In genomic region chr15:68191555-68191954, GRCh38 we compare ENCODE assay signal across 32 cellular contexts. TPM values are rescaled to one million over a fixed set of nuclear protein-coding genes. Genes with fewer than 3 reads are reported as not detected.
DNase-seq lines count a peak whose midpoint lies in the region; ATAC-seq, FAIRE-seq and TF ChIP-seq lines count a peak whose summit lies in the region.
"Had no signal": no experiment of that assay in that cellular context is flagged by ENCODE, and none has a peak within 500 bp of the region (broad histone marks: within the 10 kb centered on the region; RNA-seq: fewer than 3 reads in every experiment).

No MANE protein-coding gene starts in this region.

- H3K9me3 ChIP-seq in HepG2 (ENCODE audit: low read length) (no peaks in the 10 kb centered on the region), right lobe of liver (no peaks in the 10 kb centered on the region), T-helper 17 cell (ENCODE audit: control insufficient read depth, low read length, poor library complexity, severe bottlenecking) (no peaks in the 10 kb centered on the region), iPS-18a (ENCODE audit: control insufficient read depth, low read depth, low read length) (no peaks in the 10 kb centered on the region)
- H3K9me3 ChIP-seq: left ventricle myocardium inferior, stomach, tibial nerve had no signal

- CTCF ChIA-PET in HepG2 (lab: Yijun Ruan, JAX; ENCODE audit: low intra/inter-chr PET ratio, low total read pairs), result no interaction called here

- WGBS in HepG2 (ENCODE audit: low lambda C conversion rate), result 80% methylated on average over 3 of the region's 3 CpGs
- 68% methylated on average over 3 of the region's 3 CpGs for WGBS in right lobe of liver (ENCODE audit: insufficient coverage, low coverage, low lambda C conversion rate, missing lambda C conversion rate)

- peaks cover 11 to 22% of the 10 kb centered on the region in 2 experiments; a peak in 3 of 5 replicates for H3K36me3 ChIP-seq in HepG2 (replicated peaks in 1 of 2; ENCODE audit: control insufficient read depth in 1 of 2, insufficient read depth in 2 of 2, low read length in 2 of 2)
- H3K36me3 ChIP-seq in right lobe of liver, result peaks cover 0 to 10% (median 3%) of the 10 kb centered on the region in 4 donors
- H3K36me3 ChIP-seq in iPS-18a (ENCODE audit: control insufficient read depth, low read depth, low read length), result peaks cover 29% of the 10 kb centered on the region

- H3K4me3 ChIP-seq in HepG2 (replicated peaks in 1 of 3; ENCODE audit: insufficient read depth in 1 of 3, low read depth in 2 of 3, low read length in 3 of 3) (no peak overlapping the region), right lobe of liver (no peak overlapping the region), iPS-18a (ENCODE audit: low read length) (no peak overlapping the region)
- H3K4me3 ChIP-seq: left ventricle myocardium inferior, stomach, tibial nerve had no signal

- peaks cover 6% of the 10 kb centered on the region for H3K4me1 Mint-ChIP-seq in T-helper 17 cell

- H2AFZ ChIP-seq in HepG2 (ENCODE audit: low read length), result no peak overlapping the region

- TF ChIP-seq EP300 in HepG2 (IDR thresholded peaks at IDR 0.05; ENCODE audit: low read depth in 2 of 2, low read length in 2 of 2) (no peak), HepG2 (CRISPR knock-in tag; IDR thresholded peaks at IDR 0.05; ENCODE audit: borderline replicate concordance) (no peak)

- POLR2A ChIA-PET in HepG2 (lab: Yijun Ruan, JAX), result no interaction called here

- no peak for TF ChIP-seq CTCF in HepG2 (CRISPR knock-in tag; IDR thresholded peaks at IDR 0.05)
- no peak for TF ChIP-seq CTCF in right lobe of liver (IDR thresholded peaks at IDR 0.05)
- TF ChIP-seq CTCF in GM13976 (IDR thresholded peaks at IDR 0.05; ENCODE audit: borderline replicate concordance, control extremely low read depth, extremely low read depth, insufficient read depth, missing control alignments), result no peak

- intact Hi-C loops in HepG2 (cut with micrococcal nuclease; ENCODE audit: unreplicated experiment), result no loop called here
- intact Hi-C loops in right lobe of liver (cut with DNase I), result no loop called here

- H3K9ac ChIP-seq in HepG2 (ENCODE audit: insufficient read depth, low read depth, low read length), result no peak overlapping the region
- peak overlapping the region; percentile 1 for H3K9ac ChIP-seq in iPS-18a (ENCODE audit: low read length)

- no peak for TF ChIP-seq RAD21 in HepG2 (CRISPR knock-in tag; IDR thresholded peaks at IDR 0.05)

- peak overlapping the region; percentile 49 for H3K27ac Mint-ChIP-seq in T-helper 17 cell
- H3K27ac Mint-ChIP-seq: activated CD4-positive, alpha-beta memory T cell treated with anti-CD3 and anti-CD28 coated beads, Interleukin-2, amount 10 ng/mL, durations not matched to agents 7 days and 5 days; activated naive CD8-positive, alpha-beta T cell treated with anti-CD3 and anti-CD28 coated beads for 36 hours; dendritic cell treated with granulocyte-macrophage colony-stimulating factor and Interleukin-4, amounts not matched to agents 40 ng/mL and 50 ng/mL, for 4 days had no signal

- H3K4me2 ChIP-seq in HepG2 (ENCODE audit: low read depth, low read length), result no peak overlapping the region

- H3K27me3 ChIP-seq in HepG2 (ENCODE audit: control insufficient read depth in 1 of 2, insufficient read depth in 2 of 2, low read length in 2 of 2) (no peaks in the 10 kb centered on the region), right lobe of liver (no peaks in the 10 kb centered on the region), iPS-18a (ENCODE audit: control insufficient read depth, insufficient read depth, low read length) (no peaks in the 10 kb centered on the region)
- H3K27me3 ChIP-seq: stomach, tibial nerve had no signal

- no peaks in the 10 kb centered on the region for H3K79me2 ChIP-seq in HepG2 (ENCODE audit: insufficient read depth, low read length)

- TF ChIP-seq POLR2A in HepG2 (IDR thresholded peaks at IDR 0.05; ENCODE audit: insufficient read depth in 1 of 2, low read depth in 2 of 2, low read length in 2 of 2) (no peak), right lobe of liver (IDR thresholded peaks at IDR 0.05) (no peak)

- peaks cover 11% of the 10 kb centered on the region for H3K36me3 Mint-ChIP-seq in T-helper 17 cell (ENCODE audit: low read depth)

- DNase-seq in HepG2 (ENCODE audit: low spot score) (no peak), right lobe of liver (no peak), T-helper 17 cell (no peak), GM13976 (ENCODE audit: low spot score) (no peak), GM19238 (ENCODE audit: insufficient read length, low spot score) (no peak), COR-L47 (lab: John Stamatoyannopoulos, UW) (no peak), NCI-H2196 treated with DMSO at 0.1 percent for 48 hours (lab: John Stamatoyannopoulos, UW; ENCODE audit: unreplicated experiment) (no peak)
- DNase-seq: activated CD4-positive, alpha-beta memory T cell treated with anti-CD3 and anti-CD28 coated beads, Interleukin-2, amount 10 ng/mL, durations not matched to agents 7 days and 5 days; activated effector memory CD4-positive, alpha-beta T cell treated with Interleukin-2 at 50 U/mL for 16 hours; activated naive CD8-positive, alpha-beta T cell treated with anti-CD3 and anti-CD28 coated beads for 36 hours; AML-193; CD4-positive, alpha-beta T cell; hypothalamus; left ventricle myocardium inferior; naive thymus-derived CD4-positive, alpha-beta T cell; NCI-H2081; NCI-H345; NCI-H748 treated with DMSO at 0.1 percent for 48 hours; SHP77; small intestine; stimulated activated CD4-positive, alpha-beta T cell treated with anti-CD3 and anti-CD28 coated beads, Interleukin-1b, Interleukin-23, amount 100 ng/mL, for 48 hours; stimulated activated CD8-positive, alpha-beta memory T cell treated with anti-CD3 and anti-CD28 coated beads, Interleukin-4, amount 100 ng/mL, for 48 hours; stomach had no signal

- H3K4me1 ChIP-seq in HepG2 (ENCODE audit: insufficient read depth, low read length), result peaks cover 13% of the 10 kb centered on the region
- peaks cover 0 to 23% (median 7%) of the 10 kb centered on the region in 4 donors for H3K4me1 ChIP-seq in right lobe of liver
- H3K4me1 ChIP-seq in iPS-18a (ENCODE audit: control insufficient read depth, low read depth, low read length), result peaks cover 7% of the 10 kb centered on the region

- in situ Hi-C loops in HepG2 (cut with HindIII; ENCODE audit: extremely low pct_ligation_motif_present, low pct_unique_long_range_greater_than_20kb), result no loop called here
- in situ Hi-C loops in GM13976 (cut with MboI; ENCODE audit: low sequenced_read_pairs, unreplicated experiment), result no loop called here

- no TSS peak for BruUV-seq in HepG2 (replicated peaks; lab: Mats Ljungman, UMichigan)

- no peak overlapping the region for H3K4me3 Mint-ChIP-seq in T-helper 17 cell
- H3K4me3 Mint-ChIP-seq: activated CD4-positive, alpha-beta memory T cell treated with anti-CD3 and anti-CD28 coated beads, Interleukin-2, amount 10 ng/mL, durations not matched to agents 7 days and 5 days; activated naive CD8-positive, alpha-beta T cell treated with anti-CD3 and anti-CD28 coated beads for 36 hours; CD4-positive, alpha-beta T cell; central memory CD8-positive, alpha-beta T cell; dendritic cell treated with granulocyte-macrophage colony-stimulating factor and Interleukin-4, amounts not matched to agents 40 ng/mL and 50 ng/mL, for 4 days; naive thymus-derived CD4-positive, alpha-beta T cell had no signal

- H4K20me1 ChIP-seq in HepG2 (ENCODE audit: insufficient read depth, low read length), result no peaks in the 10 kb centered on the region

- no peaks in the 10 kb centered on the region for H3K27me3 Mint-ChIP-seq in T-helper 17 cell
- H3K27me3 Mint-ChIP-seq: activated CD4-positive, alpha-beta memory T cell treated with anti-CD3 and anti-CD28 coated beads, Interleukin-2, amount 10 ng/mL, durations not matched to agents 7 days and 5 days; activated naive CD8-positive, alpha-beta T cell treated with anti-CD3 and anti-CD28 coated beads for 36 hours; CD4-positive, alpha-beta T cell; central memory CD8-positive, alpha-beta T cell; dendritic cell treated with granulocyte-macrophage colony-stimulating factor and Interleukin-4, amounts not matched to agents 40 ng/mL and 50 ng/mL, for 4 days; naive thymus-derived CD4-positive, alpha-beta T cell had no signal

- no peak for FAIRE-seq in HepG2 (lab: Jason Lieb, UNC)
- FAIRE-seq: A204.1, frontal cortex, H54, small intestine had no signal

- no peak for ATAC-seq in HepG2
- ATAC-seq in right lobe of liver, result no peak
- no peak for ATAC-seq in T-helper 17 cell
- ATAC-seq: activated CD4-positive, CD25-positive, alpha-beta regulatory T cell treated with anti-CD3 and anti-CD28 coated beads, Interleukin-2, amount 50 U/mL, for 24 hours; naive thymus-derived CD4-positive, alpha-beta T cell; Panc1 had no signal

- no peak overlapping the region for H3K27ac ChIP-seq in HepG2 (ENCODE audit: extremely low read length, insufficient read depth, low read length)
- no peak overlapping the region for H3K27ac ChIP-seq in right lobe of liver
- no peak overlapping the region for H3K27ac ChIP-seq in iPS-18a (ENCODE audit: low read length)
- H3K27ac ChIP-seq: tibial nerve had no signal

RNA-seq across cellular contexts. Expression of gene CALML4, which starts 13.6 kb away (rescaled TPM):
- 6.5 and 8.7 TPM in 2 replicates for total RNA-seq in HepG2 (2016; rRNA removed; fragmentation: Illumina TruSeq; extraction: Trizol)
- 4.5 and 5.7 TPM in 2 replicates for total RNA-seq in HepG2 (2016; cell fraction: cytosol; rRNA removed; fragmentation: Illumina TruSeq; extraction: Trizol; ENCODE audit: low read depth)
- 7.8 and 8.1 TPM in 2 replicates for total RNA-seq in HepG2 (2016; cell fraction: insoluble cytoplasmic fraction; rRNA removed; fragmentation: Illumina TruSeq; extraction: Trizol)
- total RNA-seq in HepG2 (2016; cell fraction: membrane; rRNA removed; fragmentation: Illumina TruSeq; extraction: Trizol), result 6.1 and 7.2 TPM in 2 replicates
- total RNA-seq in HepG2 (2016; cell fraction: nucleus; rRNA removed; fragmentation: Illumina TruSeq; extraction: Trizol), result 5.2 and 8.4 TPM in 2 replicates
- polyA plus RNA-seq in HepG2 (2011; rRNA removed), result 3.1 and 3.6 TPM in 2 replicates
- polyA plus RNA-seq in HepG2 (2011; cell fraction: cytosol; rRNA removed), result 1.9 TPM in 2 replicates
- polyA plus RNA-seq in HepG2 (2011; cell fraction: nucleus; rRNA removed), result 5.0 and 6.7 TPM in 2 replicates
- 5.3 and 5.6 TPM in 2 replicates for polyA plus RNA-seq in HepG2 (2012)
- 10.2 and 15.8 TPM in 2 replicates for polyA plus RNA-seq in HepG2 (2016; cell fraction: cytosol; fragmentation: Illumina TruSeq; extraction: Trizol; ENCODE audit: low read depth)
- polyA plus RNA-seq in HepG2 (2016; cell fraction: insoluble cytoplasmic fraction; fragmentation: Illumina TruSeq; extraction: Trizol; ENCODE audit: low read depth), result 13.4 and 15.5 TPM in 2 replicates
- polyA plus RNA-seq in HepG2 (2016; cell fraction: membrane; fragmentation: Illumina TruSeq; extraction: Trizol; ENCODE audit: low read depth), result 10.9 and 14.1 TPM in 2 replicates
- 27.8 and 31.7 TPM in 2 replicates for polyA plus RNA-seq in HepG2 (2016; cell fraction: nucleus; fragmentation: Illumina TruSeq; extraction: Trizol; ENCODE audit: insufficient read depth, low read depth)
- 1.6 and 5.3 TPM in 2 replicates for polyA minus RNA-seq in HepG2 (2011; rRNA and poly(A)+ RNA removed; ENCODE audit: low replicate concordance)
- polyA minus RNA-seq in HepG2 (2011; cell fraction: cytosol; rRNA and poly(A)+ RNA removed), result 0.20 and 0.62 TPM in 2 replicates
- polyA minus RNA-seq in HepG2 (2011; cell fraction: nucleus; rRNA and poly(A)+ RNA removed), result 4.9 and 5.2 TPM in 2 replicates
- total RNA-seq in right lobe of liver, result 1 to 10 TPM; 3.3 to 9.8 (median 6.1) TPM
- total RNA-seq in T-helper 17 cell, result 1 to 10 TPM; 2.4 to 2.6 TPM

RNA-seq across cellular contexts. Expression of gene CLN6, which starts 38.0 kb away (rescaled TPM):
- 11.1 and 27.1 TPM in 2 replicates for total RNA-seq in HepG2 (2016; rRNA removed; fragmentation: Illumina TruSeq; extraction: Trizol)
- total RNA-seq in HepG2 (2016; cell fraction: cytosol; rRNA removed; fragmentation: Illumina TruSeq; extraction: Trizol; ENCODE audit: low read depth), result 8.6 and 9.6 TPM in 2 replicates
- total RNA-seq in HepG2 (2016; cell fraction: insoluble cytoplasmic fraction; rRNA removed; fragmentation: Illumina TruSeq; extraction: Trizol), result 11.8 and 24.4 TPM in 2 replicates
- total RNA-seq in HepG2 (2016; cell fraction: membrane; rRNA removed; fragmentation: Illumina TruSeq; extraction: Trizol), result 21.8 and 24.8 TPM in 2 replicates
- total RNA-seq in HepG2 (2016; cell fraction: nucleus; rRNA removed; fragmentation: Illumina TruSeq; extraction: Trizol), result 26.2 and 36.2 TPM in 2 replicates
- 24.9 and 26.6 TPM in 2 replicates for polyA plus RNA-seq in HepG2 (2011; rRNA removed)
- 16.8 and 20.7 TPM in 2 replicates for polyA plus RNA-seq in HepG2 (2011; cell fraction: cytosol; rRNA removed)
- polyA plus RNA-seq in HepG2 (2011; cell fraction: nucleus; rRNA removed), result 31.9 and 38.5 TPM in 2 replicates
- polyA plus RNA-seq in HepG2 (2012), result 11.0 and 11.8 TPM in 2 replicates
- 12.8 and 17.1 TPM in 2 replicates for polyA plus RNA-seq in HepG2 (2016; cell fraction: cytosol; fragmentation: Illumina TruSeq; extraction: Trizol; ENCODE audit: low read depth)
- 18.2 and 20.3 TPM in 2 replicates for polyA plus RNA-seq in HepG2 (2016; cell fraction: insoluble cytoplasmic fraction; fragmentation: Illumina TruSeq; extraction: Trizol; ENCODE audit: low read depth)
- 26.1 and 27.9 TPM in 2 replicates for polyA plus RNA-seq in HepG2 (2016; cell fraction: membrane; fragmentation: Illumina TruSeq; extraction: Trizol; ENCODE audit: low read depth)
- polyA plus RNA-seq in HepG2 (2016; cell fraction: nucleus; fragmentation: Illumina TruSeq; extraction: Trizol; ENCODE audit: insufficient read depth, low read depth), result 66.1 and 79.6 TPM in 2 replicates
- 97.2 and 431 TPM in 2 replicates for polyA minus RNA-seq in HepG2 (2011; rRNA and poly(A)+ RNA removed; ENCODE audit: low replicate concordance)
- polyA minus RNA-seq in HepG2 (2011; cell fraction: cytosol; rRNA and poly(A)+ RNA removed), result 10.3 and 11.8 TPM in 2 replicates
- polyA minus RNA-seq in HepG2 (2011; cell fraction: nucleus; rRNA and poly(A)+ RNA removed), result 22.3 and 29.9 TPM in 2 replicates
- 10 to 100 TPM; 10.7 to 24.3 (median 15.2) TPM for total RNA-seq in right lobe of liver
- 10 to 100 TPM; 14.3 to 14.6 TPM for total RNA-seq in T-helper 17 cell
